In the genomic region with DNA sequence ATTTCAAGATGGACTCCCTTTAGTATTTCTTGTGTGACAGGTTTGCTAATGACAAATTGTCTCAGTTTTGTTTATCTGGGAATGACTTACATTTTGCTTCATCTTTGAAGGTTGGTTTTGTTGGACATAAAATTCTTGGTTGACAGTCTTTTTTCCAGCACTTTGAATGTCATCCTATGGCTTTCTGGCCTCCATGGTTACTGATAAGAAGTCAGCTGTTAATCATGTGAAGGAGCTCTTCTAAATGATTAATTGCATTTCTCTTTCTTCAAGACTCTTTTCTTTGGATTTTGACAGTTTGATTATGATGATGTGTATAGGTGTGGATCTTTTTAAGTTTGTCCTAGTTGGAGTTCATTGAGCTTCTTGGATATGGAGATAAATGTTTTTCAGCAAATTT, we compare ENCODE assay signal across 20 cellular contexts. TPM values are rescaled to one million over a fixed set of nuclear protein-coding genes. Genes with fewer than 3 reads are reported as not detected.
DNase-seq lines count a peak whose midpoint lies in the region; ATAC-seq, FAIRE-seq and TF ChIP-seq lines count a peak whose summit lies in the region.
"Had no signal": no experiment of that assay in that cellular context is flagged by ENCODE, and none has a peak within 500 bp of the region (broad histone marks: within the 10 kb centered on the region; RNA-seq: fewer than 3 reads in every experiment).

No MANE protein-coding gene starts in this region.

- no peak for TF ChIP-seq RAD21 in A549 (conservative IDR thresholded peaks at IDR 0.05 in 1 of 2, IDR thresholded peaks at IDR 0.05 in 1 of 2)

- TF ChIP-seq EP300 in A549 (IDR thresholded peaks at IDR 0.05) (no peak), gastroesophageal sphincter (IDR thresholded peaks at IDR 0.05) (no peak)

- H3K4me3 ChIP-seq in A549 (no peak overlapping the region), choroid plexus epithelial cell (ENCODE audit: low read depth, low read length) (no peak overlapping the region), gastroesophageal sphincter (no peak overlapping the region)
- H3K4me3 ChIP-seq: BLaER1 treated with 17β-estradiol and CSF1 and Interleukin-3, amounts not matched to agents 10 nM and 100 nM; HAP-1; SK-N-MC had no signal

- TF ChIP-seq POLR2A in A549 (IDR thresholded peaks at IDR 0.05; ENCODE audit: low read length) (no peak), gastroesophageal sphincter (IDR thresholded peaks at IDR 0.05) (no peak)

- H3K27ac ChIP-seq in A549 (no peak overlapping the region), gastroesophageal sphincter (no peak overlapping the region)
- H3K27ac ChIP-seq: BLaER1 treated with 17β-estradiol and CSF1 and Interleukin-3, amounts not matched to agents 10 nM and 100 nM; SK-N-MC had no signal

- H3K9me3 ChIP-seq in A549 (peaks cover 8% of the 10 kb centered on the region; the same call in 1 of the 3 replicates), gastroesophageal sphincter (peaks cover 0 to 31% (median 0%) of the 10 kb centered on the region in 3 donors)
- H3K9me3 ChIP-seq: HAP-1 had no signal

- no peaks in the 10 kb centered on the region for H3K27me3 ChIP-seq in gastroesophageal sphincter
- H3K27me3 ChIP-seq: BLaER1 treated with 17β-estradiol and CSF1 and Interleukin-3, amounts not matched to agents 10 nM and 100 nM had no signal

- H3K4me1 ChIP-seq in A549 = no peaks in the 10 kb centered on the region
- no peaks in the 10 kb centered on the region for H3K4me1 ChIP-seq in gastroesophageal sphincter
- H3K4me1 ChIP-seq: HAP-1 had no signal

- ATAC-seq in A549 = no peak
- ATAC-seq in GM18907 (IDR thresholded peaks at IDR 0.05; ENCODE audit: unreplicated experiment) = no peak
- no peak for ATAC-seq in gastroesophageal sphincter

- POLR2A ChIA-PET in A549 (lab: Yijun Ruan, JAX) = no interaction called here

- CTCF ChIA-PET in A549 (lab: Yijun Ruan, JAX) = no interaction called here

- TF ChIP-seq CTCF in A549 (IDR thresholded peaks at IDR 0.05) (no peak), choroid plexus epithelial cell (conservative IDR thresholded peaks at IDR 0.05; ENCODE audit: low read depth, low read length) (no peak), gastroesophageal sphincter (IDR thresholded peaks at IDR 0.05) (no peak)

- DNase-seq in A549 (ENCODE audit: low read depth in 1 of 2, low spot score in 1 of 2) (peak in 1 of 2 experiments; percentile 23), M059J (ENCODE audit: low read depth) (peak; percentile 18), choroid plexus epithelial cell (ENCODE audit: low read depth) (peak; percentile 8), left kidney (ENCODE audit: low read depth, low spot score) (peak; percentile 8), DMS153 (lab: John Stamatoyannopoulos, UW) (no peak)
- DNase-seq: CD8-positive, alpha-beta memory T cell; DMS79 treated with DMSO at 0.1 percent for 48 hours; NCI-H1092 treated with DMSO at 0.1 percent for 48 hours; NCI-H146; NCI-H2029 treated with DMSO at 0.1 percent for 48 hours; NCI-H2227 treated with DMSO at 0.1 percent for 48 hours; NCI-H510A treated with DMSO at 0.1 percent for 48 hours; NCI-H774; SHP77 had no signal

- no peak overlapping the region for H3K4me2 ChIP-seq in A549
- H3K4me2 ChIP-seq: BLaER1 treated with 17β-estradiol and CSF1 and Interleukin-3, amounts not matched to agents 10 nM and 100 nM had no signal

- H3K36me3 ChIP-seq in gastroesophageal sphincter = no peaks in the 10 kb centered on the region
- H3K36me3 ChIP-seq: HAP-1 had no signal

- peak; percentile 49 for FAIRE-seq in A549 (lab: Jason Lieb, UNC)
- FAIRE-seq: HTR-8/SVneo had no signal

TF ChIP-seq in A549, 52 proteins besides CTCF, POLR2A, EP300 and RAD21:
- TF ChIP-seq EHF (CRISPR knock-in tag; IDR thresholded peaks at IDR 0.05) = no peak
- no peak for TF ChIP-seq HEYL (CRISPR knock-in tag; IDR thresholded peaks at IDR 0.05)
- no peak for TF ChIP-seq RCOR1 (IDR thresholded peaks at IDR 0.05; ENCODE audit: low read depth, low read length)
- TF ChIP-seq FOSL2 (IDR thresholded peaks at IDR 0.05) = no peak
- TF ChIP-seq FOSL2 (CRISPR knock-in tag; IDR thresholded peaks at IDR 0.05) = no peak
- no peak for TF ChIP-seq POLR2AphosphoS2 (conservative IDR thresholded peaks at IDR 0.05; ENCODE audit: low read length)
- no peak for TF ChIP-seq ZNF302 (CRISPR knock-in tag; IDR thresholded peaks at IDR 0.05)
- TF ChIP-seq, protein P1, sequence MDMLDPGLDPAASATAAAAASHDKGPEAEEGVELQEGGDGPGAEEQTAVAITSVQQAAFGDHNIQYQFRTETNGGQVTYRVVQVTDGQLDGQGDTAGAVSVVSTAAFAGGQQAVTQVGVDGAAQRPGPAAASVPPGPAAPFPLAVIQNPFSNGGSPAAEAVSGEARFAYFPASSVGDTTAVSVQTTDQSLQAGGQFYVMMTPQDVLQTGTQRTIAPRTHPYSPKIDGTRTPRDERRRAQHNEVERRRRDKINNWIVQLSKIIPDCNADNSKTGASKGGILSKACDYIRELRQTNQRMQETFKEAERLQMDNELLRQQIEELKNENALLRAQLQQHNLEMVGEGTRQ (IDR thresholded peaks at IDR 0.05) = no peak
- TF ChIP-seq EHMT2 (IDR thresholded peaks at IDR 0.05; ENCODE audit: low read depth) = no peak
- TF ChIP-seq, protein P2, sequence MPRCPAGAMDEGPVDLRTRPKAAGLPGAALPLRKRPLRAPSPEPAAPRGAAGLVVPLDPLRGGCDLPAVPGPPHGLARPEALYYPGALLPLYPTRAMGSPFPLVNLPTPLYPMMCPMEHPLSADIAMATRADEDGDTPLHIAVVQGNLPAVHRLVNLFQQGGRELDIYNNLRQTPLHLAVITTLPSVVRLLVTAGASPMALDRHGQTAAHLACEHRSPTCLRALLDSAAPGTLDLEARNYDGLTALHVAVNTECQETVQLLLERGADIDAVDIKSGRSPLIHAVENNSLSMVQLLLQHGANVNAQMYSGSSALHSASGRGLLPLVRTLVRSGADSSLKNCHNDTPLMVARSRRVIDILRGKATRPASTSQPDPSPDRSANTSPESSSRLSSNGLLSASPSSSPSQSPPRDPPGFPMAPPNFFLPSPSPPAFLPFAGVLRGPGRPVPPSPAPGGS (IDR thresholded peaks at IDR 0.05) = no peak
- no peak for TF ChIP-seq SMC3 (IDR thresholded peaks at IDR 0.05)
- TF ChIP-seq KDM5A (IDR thresholded peaks at IDR 0.05) = no peak
- TF ChIP-seq CHD4 (IDR thresholded peaks at IDR 0.05; ENCODE audit: borderline replicate concordance) = no peak

RNA-seq across cellular contexts. Expression of gene HHEX, which starts 26.9 kb away (rescaled TPM):
- polyA plus RNA-seq in A549 (2011; rRNA removed) = 25.2 and 28.1 TPM in 2 replicates
- polyA plus RNA-seq in A549 (2012; cell fraction: cytosol; rRNA removed) = 10.8 and 11.3 TPM in 2 replicates
- 17.5 and 24.0 TPM in 2 replicates for polyA plus RNA-seq in A549 (2012; cell fraction: nucleus; rRNA removed)
- polyA plus RNA-seq in A549 (2017; fragmentation: RNase III; extraction: RNeasy Plus Mini Kit Qiagen cat#74134 plus additional on column Dnase treatment) = 16.0 to 18.4 TPM (median 18.1 TPM) in 3 replicates
- polyA minus RNA-seq in A549 (2011; rRNA and poly(A)+ RNA removed) = 10.9 and 12.0 TPM in 2 replicates
- 0.05 TPM in 1 of 2 replicates, not detected in the other for total RNA-seq in M059J (2014; rRNA removed; shearing (Covaris generic))
- 10 to 100 TPM in 1 of 4 donors, 1 to 10 TPM in 3; 2.8 to 10.6 (median 5.9) TPM for total RNA-seq in gastroesophageal sphincter
- total RNA-seq: CD8-positive, alpha-beta memory T cell had no signal
